8 cellular contexts compared by ENCODE assay signal in genomic region chrX:18983711-18984380, GRCh38. TPM values are rescaled to one million over a fixed set of nuclear protein-coding genes. Genes with fewer than 3 reads are reported as not detected.
DNase-seq lines count a peak whose midpoint lies in the region; TF ChIP-seq lines count a peak whose summit lies in the region.

A gene with protein sequence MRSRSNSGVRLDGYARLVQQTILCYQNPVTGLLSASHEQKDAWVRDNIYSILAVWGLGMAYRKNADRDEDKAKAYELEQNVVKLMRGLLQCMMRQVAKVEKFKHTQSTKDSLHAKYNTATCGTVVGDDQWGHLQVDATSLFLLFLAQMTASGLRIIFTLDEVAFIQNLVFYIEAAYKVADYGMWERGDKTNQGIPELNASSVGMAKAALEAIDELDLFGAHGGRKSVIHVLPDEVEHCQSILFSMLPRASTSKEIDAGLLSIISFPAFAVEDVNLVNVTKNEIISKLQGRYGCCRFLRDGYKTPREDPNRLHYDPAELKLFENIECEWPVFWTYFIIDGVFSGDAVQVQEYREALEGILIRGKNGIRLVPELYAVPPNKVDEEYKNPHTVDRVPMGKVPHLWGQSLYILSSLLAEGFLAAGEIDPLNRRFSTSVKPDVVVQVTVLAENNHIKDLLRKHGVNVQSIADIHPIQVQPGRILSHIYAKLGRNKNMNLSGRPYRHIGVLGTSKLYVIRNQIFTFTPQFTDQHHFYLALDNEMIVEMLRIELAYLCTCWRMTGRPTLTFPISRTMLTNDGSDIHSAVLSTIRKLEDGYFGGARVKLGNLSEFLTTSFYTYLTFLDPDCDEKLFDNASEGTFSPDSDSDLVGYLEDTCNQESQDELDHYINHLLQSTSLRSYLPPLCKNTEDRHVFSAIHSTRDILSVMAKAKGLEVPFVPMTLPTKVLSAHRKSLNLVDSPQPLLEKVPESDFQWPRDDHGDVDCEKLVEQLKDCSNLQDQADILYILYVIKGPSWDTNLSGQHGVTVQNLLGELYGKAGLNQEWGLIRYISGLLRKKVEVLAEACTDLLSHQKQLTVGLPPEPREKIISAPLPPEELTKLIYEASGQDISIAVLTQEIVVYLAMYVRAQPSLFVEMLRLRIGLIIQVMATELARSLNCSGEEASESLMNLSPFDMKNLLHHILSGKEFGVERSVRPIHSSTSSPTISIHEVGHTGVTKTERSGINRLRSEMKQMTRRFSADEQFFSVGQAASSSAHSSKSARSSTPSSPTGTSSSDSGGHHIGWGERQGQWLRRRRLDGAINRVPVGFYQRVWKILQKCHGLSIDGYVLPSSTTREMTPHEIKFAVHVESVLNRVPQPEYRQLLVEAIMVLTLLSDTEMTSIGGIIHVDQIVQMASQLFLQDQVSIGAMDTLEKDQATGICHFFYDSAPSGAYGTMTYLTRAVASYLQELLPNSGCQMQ (minus strand): TSS chrX:18984114. CDS start chrX:18983932, 182 bp downstream.

- no peak for TF ChIP-seq EP300 in stomach (IDR thresholded peaks at IDR 0.05)

- intact Hi-C loops in stomach (cut with DNase I; ENCODE audit: low total_unique reads): no loop called here

- H3K9me3 ChIP-seq in muscle layer of colon (ENCODE audit: low read length) (no peaks in the 10 kb centered on the region), stomach (peaks cover 0 to 4% (median 2%) of the 10 kb centered on the region in 4 donors)

- DNase-seq in DMS 273 (lab: John Stamatoyannopoulos, UW; ENCODE audit: unreplicated experiment) (peak; percentile 90), DMS 273 treated with DMSO at 0.1 percent for 48 hours (lab: John Stamatoyannopoulos, UW) (no peak), H7 (no peak), LoVo (ENCODE audit: low spot score) (peak; percentile 24), epithelial cell of proximal tubule (ENCODE audit: low read depth) (no peak), stomach (peak; percentile 53)
- DNase-seq in activated CD4-positive, alpha-beta T cell treated with anti-CD3 and anti-CD28 coated beads, Interleukin-2, amount 50 U/mL, for 48 hours: peak; percentile 42 to 58

- no peaks in the 10 kb centered on the region for H3K27me3 ChIP-seq in H7 (ENCODE audit: control insufficient read depth, insufficient read depth, low read length)
- peaks cover 0 to 9% of the 10 kb centered on the region in 2 donors for H3K27me3 ChIP-seq in muscle layer of colon (ENCODE audit: control insufficient read depth in 1 of 2, insufficient read depth in 2 of 2, low read length in 2 of 2)
- peaks cover 0 to 8% (median 0%) of the 10 kb centered on the region in 3 donors for H3K27me3 ChIP-seq in stomach

- peaks cover 4% of the 10 kb centered on the region for H3K4me1 ChIP-seq in muscle layer of colon (ENCODE audit: insufficient read depth, low read length)
- peaks cover 5 to 31% (median 10%) of the 10 kb centered on the region in 4 donors for H3K4me1 ChIP-seq in stomach

- H3K9ac ChIP-seq in muscle layer of colon (ENCODE audit: low read length): peak within 1 kb of the TSS; percentile 37

- TF ChIP-seq POLR2A in stomach (IDR thresholded peaks at IDR 0.05): no peak

- 1 to 31% (median 6%) methylated on average over 5 to 63 of the region's 63 CpGs for WGBS in stomach, 5 donors

- TF ChIP-seq CTCF in epithelial cell of proximal tubule (conservative IDR thresholded peaks at IDR 0.05; ENCODE audit: low read depth, low read length) (no peak), stomach (IDR thresholded peaks at IDR 0.05) (no peak)

- no peaks in the 10 kb centered on the region for H3K36me3 ChIP-seq in H7 (replicated peaks; ENCODE audit: control insufficient read depth, insufficient read depth, low read length)
- no peaks in the 10 kb centered on the region for H3K36me3 ChIP-seq in muscle layer of colon (ENCODE audit: insufficient read depth, low read length)
- peaks cover 0 to 5% (median 0%) of the 10 kb centered on the region in 4 donors for H3K36me3 ChIP-seq in stomach

- H3K4me3 ChIP-seq in H7 (ENCODE audit: insufficient read depth, low read depth, low read length) (peak within 1 kb of the TSS; percentile 72), epithelial cell of proximal tubule (ENCODE audit: low read depth, low read length) (peak within 1 kb of the TSS; percentile 75), muscle layer of colon (ENCODE audit: low read depth in 1 of 2, low read length in 2 of 2) (peak within 1 kb of the TSS; percentile 53 to 54), stomach (peak within 1 kb of the TSS; percentile 61 to 68 (median 62))

- H3K27ac ChIP-seq in muscle layer of colon (ENCODE audit: low read depth, low read length): peak within 1 kb of the TSS; percentile 66
- peak within 1 kb of the TSS; percentile 90 to 98 (median 93) for H3K27ac ChIP-seq in stomach

RNA-seq across cellular contexts. Expression of the gene that starts here (rescaled TPM):
- total RNA-seq in H7 (2014; rRNA removed; shearing (Covaris generic)): 11.7 and 16.7 TPM in 2 replicates
- total RNA-seq in epithelial cell of proximal tubule (10.3 and 12.9 TPM in 2 replicates), stomach (10 to 100 TPM; 13.6 to 63.4 (median 15.8) TPM)
- polyA plus RNA-seq in stomach: 10 to 100 TPM; 10.5 to 21.9 (median 14.4) TPM

Comparison
In these comparisons a context has a peak if more than half of its experiments do, and no peak if none do; other contexts are left out.
1. DNase-seq: peak in DMS 273 (single experiment), LoVo (single experiment), activated CD4-positive, alpha-beta T cell treated with anti-CD3 and anti-CD28 coated beads, Interleukin-2, amount 50 U/mL, for 48 hours (2 of 2) and stomach (single experiment); none in DMS 273 treated with DMSO at 0.1 percent for 48 hours (single experiment), H7 (single experiment) and epithelial cell of proximal tubule (single experiment).
2. Peak in every context shown above with its lines, with median percentiles within 50 percentile points of each other: H3K4me3 ChIP-seq.